ENCODE assay signal across 11 cellular contexts in genomic region chr12:57841445-57841844, GRCh38. TPM values are rescaled to one million over a fixed set of nuclear protein-coding genes. Genes with fewer than 3 reads are reported as not detected.
A peak's percentile ranks its signal among the peaks of the same experiment; 100 is the strongest.
DNase-seq lines count a peak whose midpoint lies in the region; ATAC-seq, FAIRE-seq and TF ChIP-seq lines count a peak whose summit lies in the region.
"Had no signal": no experiment of that assay in that cellular context is flagged by ENCODE, and none has a peak within 500 bp of the region (broad histone marks: within the 10 kb centered on the region; RNA-seq: fewer than 3 reads in every experiment).

No MANE protein-coding gene starts in this region.

- H3K27me3 Mint-ChIP-seq in naive thymus-derived CD8-positive, alpha-beta T cell, result no peaks in the 10 kb centered on the region

- peaks cover 0 to 12% (median 0%) of the 10 kb centered on the region in 3 donors for H3K36me3 Mint-ChIP-seq in naive thymus-derived CD8-positive, alpha-beta T cell

- peak overlapping the region; percentile 88 for H3K4me2 ChIP-seq in HepG2 (ENCODE audit: low read depth, low read length)

- ATAC-seq in HepG2, result no peak
- ATAC-seq in right lobe of liver, result no peak
- ATAC-seq in naive thymus-derived CD8-positive, alpha-beta T cell, result no peak
- ATAC-seq in sciatic nerve, result no peak

- POLR2A ChIA-PET in HepG2 (lab: Yijun Ruan, JAX), result interaction anchor here (1.4 kb wide), 1 partner anchor 55 kb away, joined by 6 read pairs; no protein-coding TSS in a partner anchor
- POLR2A ChIA-PET in naive thymus-derived CD8-positive, alpha-beta T cell (lab: Charles Lee), result no interaction called here

- H3K9me3 Mint-ChIP-seq in naive thymus-derived CD8-positive, alpha-beta T cell, result no peaks in the 10 kb centered on the region

- BruUV-seq in HepG2 (replicated peaks; lab: Mats Ljungman, UMichigan), result no TSS peak

- H3K4me1 Mint-ChIP-seq in naive thymus-derived CD8-positive, alpha-beta T cell, result peaks cover 57 to 83% (median 80%) of the 10 kb centered on the region in 4 donors

- intact Hi-C loops in HepG2 (cut with micrococcal nuclease; ENCODE audit: unreplicated experiment) (loop anchor here (5.0 kb wide), 1 partner anchor 69 kb away; the partner anchor contains the start of genes EEF1AKMT3 and METTL1), right lobe of liver (cut with DNase I) (no loop called here), sciatic nerve (cut with DNase I) (loop anchor here (5.0 kb wide), 1 partner anchor 1309 kb away; no protein-coding TSS in a partner anchor)

- H4K20me1 ChIP-seq in HepG2 (ENCODE audit: insufficient read depth, low read length), result peaks cover 90% of the 10 kb centered on the region

- H3K79me2 ChIP-seq in HepG2 (ENCODE audit: insufficient read depth, low read length), result peaks cover 93% of the 10 kb centered on the region

- H3K9me3 ChIP-seq in HepG2 (ENCODE audit: low read length), result no peaks in the 10 kb centered on the region
- no peaks in the 10 kb centered on the region for H3K9me3 ChIP-seq in right lobe of liver
- H3K9me3 ChIP-seq: thyroid gland had no signal

- H3K4me3 Mint-ChIP-seq in naive thymus-derived CD8-positive, alpha-beta T cell, result peak overlapping the region; percentile 26 to 96 (median 90)

- no peak for FAIRE-seq in HepG2 (lab: Jason Lieb, UNC)

- H3K4me1 ChIP-seq in HepG2 (ENCODE audit: insufficient read depth, low read length) (peaks cover 82% of the 10 kb centered on the region), right lobe of liver (peaks cover 2 to 80% (median 52%) of the 10 kb centered on the region in 4 donors)

- peaks cover 4 to 6% of the 10 kb centered on the region in 2 experiments; a peak in 3 of 5 replicates for H3K36me3 ChIP-seq in HepG2 (replicated peaks in 1 of 2; ENCODE audit: control insufficient read depth in 1 of 2, insufficient read depth in 2 of 2, low read length in 2 of 2)
- H3K36me3 ChIP-seq in right lobe of liver, result no peaks in the 10 kb centered on the region
- H3K36me3 ChIP-seq: thyroid gland had no signal

- no peak for TF ChIP-seq CTCF in HepG2 (CRISPR knock-in tag; IDR thresholded peaks at IDR 0.05)
- TF ChIP-seq CTCF in right lobe of liver (IDR thresholded peaks at IDR 0.05), result no peak
- TF ChIP-seq CTCF in GM10266 (IDR thresholded peaks at IDR 0.05; ENCODE audit: control insufficient read depth, insufficient read depth, low read depth, missing control alignments), result no peak

- TF ChIP-seq RAD21 in HepG2 (CRISPR knock-in tag; IDR thresholded peaks at IDR 0.05), result no peak

- no peak for TF ChIP-seq POLR2A in HepG2 (IDR thresholded peaks at IDR 0.05; ENCODE audit: insufficient read depth in 1 of 2, low read depth in 2 of 2, low read length in 2 of 2)
- TF ChIP-seq POLR2A in right lobe of liver (IDR thresholded peaks at IDR 0.05), result no peak

- in situ Hi-C loops in HepG2 (cut with HindIII; ENCODE audit: extremely low pct_ligation_motif_present, low pct_unique_long_range_greater_than_20kb), result loop anchor here (5.0 kb wide), 1 partner anchor 56 kb away; no protein-coding TSS in a partner anchor

- no peaks in the 10 kb centered on the region; a peak in 1 of 5 replicates for H3K27me3 ChIP-seq in HepG2 (ENCODE audit: control insufficient read depth in 1 of 2, insufficient read depth in 2 of 2, low read length in 2 of 2)
- no peaks in the 10 kb centered on the region for H3K27me3 ChIP-seq in right lobe of liver
- H3K27me3 ChIP-seq: thyroid gland had no signal

- no peak for TF ChIP-seq EP300 in HepG2 (IDR thresholded peaks at IDR 0.05; ENCODE audit: low read depth in 2 of 2, low read length in 2 of 2)
- no peak for TF ChIP-seq EP300 in HepG2 (CRISPR knock-in tag; IDR thresholded peaks at IDR 0.05; ENCODE audit: borderline replicate concordance)

- H2AFZ ChIP-seq in HepG2 (ENCODE audit: low read length), result no peak overlapping the region

- no peak overlapping the region for H3K9ac ChIP-seq in HepG2 (ENCODE audit: insufficient read depth, low read depth, low read length)

- CTCF ChIA-PET in HepG2 (lab: Yijun Ruan, JAX; ENCODE audit: low intra/inter-chr PET ratio, low total read pairs), result interaction anchor here (1.1 kb wide), 1 partner anchor 64 kb away, joined by 4 read pairs; no protein-coding TSS in a partner anchor

- WGBS in HepG2 (ENCODE audit: low lambda C conversion rate), result 46% methylated on average over 4 of the region's 4 CpGs
- 43% methylated on average over 4 of the region's 4 CpGs for WGBS in right lobe of liver (ENCODE audit: insufficient coverage, low coverage, low lambda C conversion rate, missing lambda C conversion rate)

- H3K4me3 ChIP-seq in HepG2 (replicated peaks in 1 of 3; ENCODE audit: insufficient read depth in 1 of 3, low read depth in 2 of 3, low read length in 3 of 3) (0 out of 6 replicates have a peak overlapping the region, but pooled peaks of 2 of the 3 experiments have one; percentile 5 to 6), right lobe of liver (no peak overlapping the region)
- H3K4me3 ChIP-seq: thyroid gland had no signal

- no peak overlapping the region for H3K27ac ChIP-seq in HepG2 (ENCODE audit: extremely low read length, insufficient read depth, low read length)
- H3K27ac ChIP-seq in right lobe of liver, result no peak overlapping the region

- H3K27ac Mint-ChIP-seq in naive thymus-derived CD8-positive, alpha-beta T cell, result peak overlapping the region; percentile 57 to 99 (median 89)

- DNase-seq in HepG2 (ENCODE audit: low spot score) (no peak), right lobe of liver (no peak), cerebellar cortex (ENCODE audit: low spot score) (peak; percentile 8), GM10266 (ENCODE audit: extremely low spot score) (no peak), NCI-H187 (lab: John Stamatoyannopoulos, UW) (no peak), HuH-7 (ENCODE audit: low spot score) (no peak), sciatic nerve (ENCODE audit: low spot score) (no peak)
- DNase-seq in naive thymus-derived CD8-positive, alpha-beta T cell, result no peak
- DNase-seq: head of caudate nucleus; stimulated activated CD4-positive, alpha-beta T cell treated with anti-CD3 and anti-CD28 coated beads, Interleukin-2, amount 100 ng/mL, for 48 hours had no signal

RNA-seq across cellular contexts. Expression of gene CTDSP2, which starts 5.1 kb away (rescaled TPM):
- total RNA-seq in HepG2 (2016; rRNA removed; fragmentation: Illumina TruSeq; extraction: Trizol) (38.1 and 42.4 TPM in 2 replicates), right lobe of liver (10 to 100 TPM; 39.3 to 84.2 (median 64.7) TPM), sciatic nerve (202 TPM)
- 20.5 and 21.6 TPM in 2 replicates for total RNA-seq in HepG2 (2016; cell fraction: cytosol; rRNA removed; fragmentation: Illumina TruSeq; extraction: Trizol; ENCODE audit: low read depth)
- total RNA-seq in HepG2 (2016; cell fraction: insoluble cytoplasmic fraction; rRNA removed; fragmentation: Illumina TruSeq; extraction: Trizol), result 37.7 and 41.1 TPM in 2 replicates
- total RNA-seq in HepG2 (2016; cell fraction: membrane; rRNA removed; fragmentation: Illumina TruSeq; extraction: Trizol), result 60.6 and 65.1 TPM in 2 replicates
- total RNA-seq in HepG2 (2016; cell fraction: nucleus; rRNA removed; fragmentation: Illumina TruSeq; extraction: Trizol), result 35.7 and 38.6 TPM in 2 replicates
- polyA plus RNA-seq in HepG2 (2011; rRNA removed), result 82.5 and 91.3 TPM in 2 replicates
- 94.6 and 96.0 TPM in 2 replicates for polyA plus RNA-seq in HepG2 (2011; cell fraction: cytosol; rRNA removed)
- polyA plus RNA-seq in HepG2 (2011; cell fraction: nucleus; rRNA removed), result 121 and 124 TPM in 2 replicates
- 68.6 and 96.3 TPM in 2 replicates for polyA plus RNA-seq in HepG2 (2012)
- 59.2 and 67.3 TPM in 2 replicates for polyA plus RNA-seq in HepG2 (2016; cell fraction: cytosol; fragmentation: Illumina TruSeq; extraction: Trizol; ENCODE audit: low read depth)
- polyA plus RNA-seq in HepG2 (2016; cell fraction: insoluble cytoplasmic fraction; fragmentation: Illumina TruSeq; extraction: Trizol; ENCODE audit: low read depth), result 57.7 and 67.3 TPM in 2 replicates
- polyA plus RNA-seq in HepG2 (2016; cell fraction: membrane; fragmentation: Illumina TruSeq; extraction: Trizol; ENCODE audit: low read depth), result 88.5 and 93.3 TPM in 2 replicates
- 61.0 and 66.5 TPM in 2 replicates for polyA plus RNA-seq in HepG2 (2016; cell fraction: nucleus; fragmentation: Illumina TruSeq; extraction: Trizol; ENCODE audit: insufficient read depth, low read depth)
- polyA minus RNA-seq in HepG2 (2011; rRNA and poly(A)+ RNA removed; ENCODE audit: low replicate concordance), result 118 and 141 TPM in 2 replicates
- 57.9 and 82.7 TPM in 2 replicates for polyA minus RNA-seq in HepG2 (2011; cell fraction: cytosol; rRNA and poly(A)+ RNA removed)
- polyA minus RNA-seq in HepG2 (2011; cell fraction: nucleus; rRNA and poly(A)+ RNA removed), result 88.2 and 116 TPM in 2 replicates
- total RNA-seq in naive thymus-derived CD8-positive, alpha-beta T cell, result 100 to 1,000 TPM; 258 to 262 TPM
- 10 to 100 TPM; 51.4 to 81.2 (median 71.5) TPM for polyA plus RNA-seq in naive thymus-derived CD8-positive, alpha-beta T cell

RNA-seq across cellular contexts. Expression of gene AVIL, which starts 22.9 kb away (rescaled TPM):
- total RNA-seq in HepG2 (2016; rRNA removed; fragmentation: Illumina TruSeq; extraction: Trizol) (0.53 and 1.2 TPM in 2 replicates), right lobe of liver (1 to 10 TPM; 1.5 to 6.3 (median 5.0) TPM), sciatic nerve (7.3 TPM)
- 0.18 and 0.30 TPM in 2 replicates for total RNA-seq in HepG2 (2016; cell fraction: cytosol; rRNA removed; fragmentation: Illumina TruSeq; extraction: Trizol; ENCODE audit: low read depth)
- total RNA-seq in HepG2 (2016; cell fraction: insoluble cytoplasmic fraction; rRNA removed; fragmentation: Illumina TruSeq; extraction: Trizol), result 0.52 and 0.54 TPM in 2 replicates
- total RNA-seq in HepG2 (2016; cell fraction: membrane; rRNA removed; fragmentation: Illumina TruSeq; extraction: Trizol), result 0.21 and 0.40 TPM in 2 replicates
- total RNA-seq in HepG2 (2016; cell fraction: nucleus; rRNA removed; fragmentation: Illumina TruSeq; extraction: Trizol), result 0.44 and 0.59 TPM in 2 replicates
- 1.4 and 2.0 TPM in 2 replicates for polyA plus RNA-seq in HepG2 (2011; rRNA removed)
- polyA plus RNA-seq in HepG2 (2011; cell fraction: cytosol; rRNA removed), result 0.56 and 0.60 TPM in 2 replicates
- 3.6 and 16.3 TPM in 2 replicates for polyA plus RNA-seq in HepG2 (2011; cell fraction: nucleus; rRNA removed)
- polyA plus RNA-seq in HepG2 (2012), result 1.6 and 2.2 TPM in 2 replicates
- 0.09 TPM in 1 of 2 replicates, not detected in the other for polyA plus RNA-seq in HepG2 (2016; cell fraction: cytosol; fragmentation: Illumina TruSeq; extraction: Trizol; ENCODE audit: low read depth)
- polyA plus RNA-seq in HepG2 (2016; cell fraction: insoluble cytoplasmic fraction; fragmentation: Illumina TruSeq; extraction: Trizol; ENCODE audit: low read depth), result 0.40 and 0.47 TPM in 2 replicates
- polyA plus RNA-seq in HepG2 (2016; cell fraction: membrane; fragmentation: Illumina TruSeq; extraction: Trizol; ENCODE audit: low read depth), result 0.12 and 0.19 TPM in 2 replicates
- polyA plus RNA-seq in HepG2 (2016; cell fraction: nucleus; fragmentation: Illumina TruSeq; extraction: Trizol; ENCODE audit: insufficient read depth, low read depth), result 1.2 and 1.8 TPM in 2 replicates
- polyA minus RNA-seq in HepG2 (2011; rRNA and poly(A)+ RNA removed; ENCODE audit: low replicate concordance), result 0.54 and 2.1 TPM in 2 replicates
- 0.70 and 1.2 TPM in 2 replicates for polyA minus RNA-seq in HepG2 (2011; cell fraction: cytosol; rRNA and poly(A)+ RNA removed)
- 3.6 and 3.7 TPM in 2 replicates for polyA minus RNA-seq in HepG2 (2011; cell fraction: nucleus; rRNA and poly(A)+ RNA removed)
- 10 to 100 TPM; 13.4 to 16.8 TPM for total RNA-seq in naive thymus-derived CD8-positive, alpha-beta T cell
- polyA plus RNA-seq in naive thymus-derived CD8-positive, alpha-beta T cell, result under 1 TPM; 0.11 to 0.80 (median 0.13) TPM

RNA-seq across cellular contexts. Expression of gene TSFM, which starts 58.9 kb away (rescaled TPM):
- total RNA-seq in HepG2 (2016; rRNA removed; fragmentation: Illumina TruSeq; extraction: Trizol) (68.3 and 89.7 TPM in 2 replicates), right lobe of liver (10 to 100 TPM; 25.6 to 40.2 (median 30.9) TPM), sciatic nerve (14.6 TPM)
- total RNA-seq in HepG2 (2016; cell fraction: cytosol; rRNA removed; fragmentation: Illumina TruSeq; extraction: Trizol; ENCODE audit: low read depth), result 3.6 and 5.5 TPM in 2 replicates
- 68.1 and 86.4 TPM in 2 replicates for total RNA-seq in HepG2 (2016; cell fraction: insoluble cytoplasmic fraction; rRNA removed; fragmentation: Illumina TruSeq; extraction: Trizol)
- total RNA-seq in HepG2 (2016; cell fraction: membrane; rRNA removed; fragmentation: Illumina TruSeq; extraction: Trizol), result 11.5 and 12.6 TPM in 2 replicates
- 22.8 and 27.6 TPM in 2 replicates for total RNA-seq in HepG2 (2016; cell fraction: nucleus; rRNA removed; fragmentation: Illumina TruSeq; extraction: Trizol)
- polyA plus RNA-seq in HepG2 (2011; rRNA removed), result 24.0 and 29.8 TPM in 2 replicates
- 23.1 and 23.8 TPM in 2 replicates for polyA plus RNA-seq in HepG2 (2011; cell fraction: cytosol; rRNA removed)
- polyA plus RNA-seq in HepG2 (2011; cell fraction: nucleus; rRNA removed), result 7.3 and 7.5 TPM in 2 replicates
- 31.2 and 34.6 TPM in 2 replicates for polyA plus RNA-seq in HepG2 (2012)
- 5.3 and 5.4 TPM in 2 replicates for polyA plus RNA-seq in HepG2 (2016; cell fraction: cytosol; fragmentation: Illumina TruSeq; extraction: Trizol; ENCODE audit: low read depth)
- polyA plus RNA-seq in HepG2 (2016; cell fraction: insoluble cytoplasmic fraction; fragmentation: Illumina TruSeq; extraction: Trizol; ENCODE audit: low read depth), result 85.2 and 97.5 TPM in 2 replicates
- 10.7 TPM in 2 replicates for polyA plus RNA-seq in HepG2 (2016; cell fraction: membrane; fragmentation: Illumina TruSeq; extraction: Trizol; ENCODE audit: low read depth)
- polyA plus RNA-seq in HepG2 (2016; cell fraction: nucleus; fragmentation: Illumina TruSeq; extraction: Trizol; ENCODE audit: insufficient read depth, low read depth), result 48.3 and 48.4 TPM in 2 replicates
- 8.7 and 16.9 TPM in 2 replicates for polyA minus RNA-seq in HepG2 (2011; rRNA and poly(A)+ RNA removed; ENCODE audit: low replicate concordance)
- polyA minus RNA-seq in HepG2 (2011; cell fraction: cytosol; rRNA and poly(A)+ RNA removed), result 6.6 and 10.7 TPM in 2 replicates
- polyA minus RNA-seq in HepG2 (2011; cell fraction: nucleus; rRNA and poly(A)+ RNA removed), result 9.7 and 11.1 TPM in 2 replicates
- 10 to 100 TPM; 18.9 to 29.0 TPM for total RNA-seq in naive thymus-derived CD8-positive, alpha-beta T cell
- polyA plus RNA-seq in naive thymus-derived CD8-positive, alpha-beta T cell, result 10 to 100 TPM; 25.5 to 31.0 (median 28.3) TPM

Comparison
In these comparisons a context has a peak if more than half of its experiments do, and no peak if none do; other contexts are left out.
1. H3K4me3 ChIP-seq: peak in HepG2 (2 of 3); none in right lobe of liver (0 of 3).
2. intact Hi-C loops: an anchor here in HepG2 (5.0 kb wide) and sciatic nerve (5.0 kb wide); none called in right lobe of liver.